Comparison of ENCODE assay signal across 1 cellular context in the genomic region with DNA sequence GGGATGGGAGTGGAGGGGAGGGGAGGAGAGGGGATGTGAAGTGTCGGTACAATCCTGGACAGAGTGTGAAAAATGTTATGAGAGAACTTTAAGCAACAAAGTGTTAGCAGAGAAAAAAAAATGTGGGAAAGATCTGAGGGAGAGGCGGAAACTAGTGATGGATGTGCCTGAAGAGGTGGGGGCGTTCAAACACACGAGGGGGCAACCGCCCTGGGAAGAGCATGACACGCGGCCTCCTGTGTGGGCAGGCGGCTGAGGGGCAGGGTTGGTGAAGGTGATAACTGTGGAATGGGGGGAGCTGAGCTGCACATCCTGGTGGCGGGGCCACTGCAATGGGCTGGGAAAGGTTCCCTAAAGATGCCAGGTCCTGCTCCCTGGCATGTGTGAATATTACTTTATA.
TF ChIP-seq lines count a peak whose summit lies in the region.

No MANE protein-coding gene starts in this region.

TF ChIP-seq in HEK293, 187 proteins besides CTCF, POLR2A, EP300 and RAD21:
- TF ChIP-seq, protein P1, sequence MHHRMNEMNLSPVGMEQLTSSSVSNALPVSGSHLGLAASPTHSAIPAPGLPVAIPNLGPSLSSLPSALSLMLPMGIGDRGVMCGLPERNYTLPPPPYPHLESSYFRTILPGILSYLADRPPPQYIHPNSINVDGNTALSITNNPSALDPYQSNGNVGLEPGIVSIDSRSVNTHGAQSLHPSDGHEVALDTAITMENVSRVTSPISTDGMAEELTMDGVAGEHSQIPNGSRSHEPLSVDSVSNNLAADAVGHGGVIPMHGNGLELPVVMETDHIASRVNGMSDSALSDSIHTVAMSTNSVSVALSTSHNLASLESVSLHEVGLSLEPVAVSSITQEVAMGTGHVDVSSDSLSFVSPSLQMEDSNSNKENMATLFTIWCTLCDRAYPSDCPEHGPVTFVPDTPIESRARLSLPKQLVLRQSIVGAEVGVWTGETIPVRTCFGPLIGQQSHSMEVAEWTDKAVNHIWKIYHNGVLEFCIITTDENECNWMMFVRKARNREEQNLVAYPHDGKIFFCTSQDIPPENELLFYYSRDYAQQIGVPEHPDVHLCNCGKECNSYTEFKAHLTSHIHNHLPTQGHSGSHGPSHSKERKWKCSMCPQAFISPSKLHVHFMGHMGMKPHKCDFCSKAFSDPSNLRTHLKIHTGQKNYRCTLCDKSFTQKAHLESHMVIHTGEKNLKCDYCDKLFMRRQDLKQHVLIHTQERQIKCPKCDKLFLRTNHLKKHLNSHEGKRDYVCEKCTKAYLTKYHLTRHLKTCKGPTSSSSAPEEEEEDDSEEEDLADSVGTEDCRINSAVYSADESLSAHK (tag by site-specific recombination; IDR thresholded peaks at IDR 0.05), result no peak
- TF ChIP-seq, protein P2, sequence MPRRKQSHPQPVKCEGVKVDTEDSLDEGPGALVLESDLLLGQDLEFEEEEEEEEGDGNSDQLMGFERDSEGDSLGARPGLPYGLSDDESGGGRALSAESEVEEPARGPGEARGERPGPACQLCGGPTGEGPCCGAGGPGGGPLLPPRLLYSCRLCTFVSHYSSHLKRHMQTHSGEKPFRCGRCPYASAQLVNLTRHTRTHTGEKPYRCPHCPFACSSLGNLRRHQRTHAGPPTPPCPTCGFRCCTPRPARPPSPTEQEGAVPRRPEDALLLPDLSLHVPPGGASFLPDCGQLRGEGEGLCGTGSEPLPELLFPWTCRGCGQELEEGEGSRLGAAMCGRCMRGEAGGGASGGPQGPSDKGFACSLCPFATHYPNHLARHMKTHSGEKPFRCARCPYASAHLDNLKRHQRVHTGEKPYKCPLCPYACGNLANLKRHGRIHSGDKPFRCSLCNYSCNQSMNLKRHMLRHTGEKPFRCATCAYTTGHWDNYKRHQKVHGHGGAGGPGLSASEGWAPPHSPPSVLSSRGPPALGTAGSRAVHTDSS (tag by site-specific recombination; IDR thresholded peaks at IDR 0.05), result no peak
- TF ChIP-seq, protein P3, sequence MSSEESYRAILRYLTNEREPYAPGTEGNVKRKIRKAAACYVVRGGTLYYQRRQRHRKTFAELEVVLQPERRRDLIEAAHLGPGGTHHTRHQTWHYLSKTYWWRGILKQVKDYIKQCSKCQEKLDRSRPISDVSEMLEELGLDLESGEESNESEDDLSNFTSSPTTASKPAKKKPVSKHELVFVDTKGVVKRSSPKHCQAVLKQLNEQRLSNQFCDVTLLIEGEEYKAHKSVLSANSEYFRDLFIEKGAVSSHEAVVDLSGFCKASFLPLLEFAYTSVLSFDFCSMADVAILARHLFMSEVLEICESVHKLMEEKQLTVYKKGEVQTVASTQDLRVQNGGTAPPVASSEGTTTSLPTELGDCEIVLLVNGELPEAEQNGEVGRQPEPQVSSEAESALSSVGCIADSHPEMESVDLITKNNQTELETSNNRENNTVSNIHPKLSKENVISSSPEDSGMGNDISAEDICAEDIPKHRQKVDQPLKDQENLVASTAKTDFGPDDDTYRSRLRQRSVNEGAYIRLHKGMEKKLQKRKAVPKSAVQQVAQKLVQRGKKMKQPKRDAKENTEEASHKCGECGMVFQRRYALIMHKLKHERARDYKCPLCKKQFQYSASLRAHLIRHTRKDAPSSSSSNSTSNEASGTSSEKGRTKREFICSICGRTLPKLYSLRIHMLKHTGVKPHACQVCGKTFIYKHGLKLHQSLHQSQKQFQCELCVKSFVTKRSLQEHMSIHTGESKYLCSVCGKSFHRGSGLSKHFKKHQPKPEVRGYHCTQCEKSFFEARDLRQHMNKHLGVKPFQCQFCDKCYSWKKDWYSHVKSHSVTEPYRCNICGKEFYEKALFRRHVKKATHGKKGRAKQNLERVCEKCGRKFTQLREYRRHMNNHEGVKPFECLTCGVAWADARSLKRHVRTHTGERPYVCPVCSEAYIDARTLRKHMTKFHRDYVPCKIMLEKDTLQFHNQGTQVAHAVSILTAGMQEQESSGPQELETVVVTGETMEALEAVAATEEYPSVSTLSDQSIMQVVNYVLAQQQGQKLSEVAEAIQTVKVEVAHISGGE (tag by site-specific recombination; conservative IDR thresholded peaks at IDR 0.05; ENCODE audit: low read depth), result no peak
- TF ChIP-seq EGR2 (tag by site-specific recombination; IDR thresholded peaks at IDR 0.05; ENCODE audit: low read depth), result peak; percentile 84
- TF ChIP-seq, protein P4, sequence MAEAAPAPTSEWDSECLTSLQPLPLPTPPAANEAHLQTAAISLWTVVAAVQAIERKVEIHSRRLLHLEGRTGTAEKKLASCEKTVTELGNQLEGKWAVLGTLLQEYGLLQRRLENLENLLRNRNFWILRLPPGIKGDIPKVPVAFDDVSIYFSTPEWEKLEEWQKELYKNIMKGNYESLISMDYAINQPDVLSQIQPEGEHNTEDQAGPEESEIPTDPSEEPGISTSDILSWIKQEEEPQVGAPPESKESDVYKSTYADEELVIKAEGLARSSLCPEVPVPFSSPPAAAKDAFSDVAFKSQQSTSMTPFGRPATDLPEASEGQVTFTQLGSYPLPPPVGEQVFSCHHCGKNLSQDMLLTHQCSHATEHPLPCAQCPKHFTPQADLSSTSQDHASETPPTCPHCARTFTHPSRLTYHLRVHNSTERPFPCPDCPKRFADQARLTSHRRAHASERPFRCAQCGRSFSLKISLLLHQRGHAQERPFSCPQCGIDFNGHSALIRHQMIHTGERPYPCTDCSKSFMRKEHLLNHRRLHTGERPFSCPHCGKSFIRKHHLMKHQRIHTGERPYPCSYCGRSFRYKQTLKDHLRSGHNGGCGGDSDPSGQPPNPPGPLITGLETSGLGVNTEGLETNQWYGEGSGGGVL (tag by site-specific recombination; IDR thresholded peaks at IDR 0.05), result no peak
- no peak for TF ChIP-seq SCRT1 (tag by site-specific recombination; IDR thresholded peaks at IDR 0.05; ENCODE audit: borderline replicate concordance)
- peak; percentile 62 for TF ChIP-seq ZFHX2 (tag by site-specific recombination; conservative IDR thresholded peaks at IDR 0.05)
